31 cellular contexts compared by ENCODE assay signal in genomic region chr4:39685990-39686389, GRCh38.
"Had no signal": no experiment of that assay in that cellular context is flagged by ENCODE, and none has a peak within 500 bp of the region (broad histone marks: within the 10 kb centered on the region; RNA-seq: fewer than 3 reads in every experiment).

No MANE protein-coding gene starts in this region.

- H3K4me3 ChIP-seq: adrenal gland, body of pancreas, breast epithelium had no signal

- H3K36me3 ChIP-seq: adrenal gland, brain microvascular endothelial cell, breast epithelium had no signal

- DNase-seq: activated B cell treated with CpG ODN at 0.5 μM for 24 hours; activated CD4-positive, alpha-beta memory T cell treated with anti-CD3 and anti-CD28 coated beads for 36 hours; activated CD4-positive, alpha-beta T cell treated with anti-CD3 and anti-CD28 coated beads for 4 hours; activated CD4-positive, alpha-beta T cell treated with anti-CD3 and anti-CD28 coated beads, Interleukin-2, amount 10 ng/mL, durations not matched to agents 24 days and 14 days; activated CD4-positive, alpha-beta T cell treated with anti-CD3 and anti-CD28 coated beads, Interleukin-2, amount 50 U/mL, for 1 hour; activated CD4-positive, alpha-beta T cell treated with anti-CD3 and anti-CD28 coated beads, Interleukin-2, amount 50 U/mL, for 4 hours; activated CD4-positive, CD25-positive, alpha-beta regulatory T cell treated with anti-CD3 and anti-CD28 coated beads, Interleukin-2, amount 50 U/mL, for 72 hours; activated CD8-positive, alpha-beta memory T cell treated with anti-CD3 and anti-CD28 coated beads, Interleukin-2, amount 50 U/mL, for 4 hours; activated CD8-positive, alpha-beta T cell treated with anti-CD3 and anti-CD28 coated beads for 36 hours; activated effector memory CD4-positive, alpha-beta T cell treated with anti-CD3 and anti-CD28 coated beads, Interleukin-2, amount 50 U/mL, for 16 hours; activated gamma-delta T cell treated with Interleukin-2 at 50 U/mL for 16 hours; activated naive CD4-positive, alpha-beta T cell; activated naive CD4-positive, alpha-beta T cell treated with anti-CD3 and anti-CD28 coated beads for 36 hours; activated naive CD4-positive, alpha-beta T cell treated with anti-CD3 and anti-CD28 coated beads, Interleukin-2, amount 50 U/mL, for 16 hours; activated naive CD8-positive, alpha-beta T cell treated with anti-CD3 and anti-CD28 coated beads for 36 hours; activated T-cell treated with anti-CD3 and anti-CD28 coated beads for 4 hours; activated T-cell treated with anti-CD3 and anti-CD28 coated beads, Interleukin-2, amount 50 U/mL, for 1 hour; activated T-cell treated with anti-CD3 and anti-CD28 coated beads, Interleukin-2, amount 50 U/mL, for 4 hours; activated T-cell treated with anti-CD3 and anti-CD28 coated beads, Interleukin-2, amount 50 U/mL, for 72 hours; adrenal gland; amniotic stem cell; aorta; body of pancreas; brain microvascular endothelial cell; central memory CD4-positive, alpha-beta T cell; T-helper 2 cell; T-helper 9 cell had no signal

- H3K27ac ChIP-seq: adrenal gland, body of pancreas, brain microvascular endothelial cell, breast epithelium, VCaP had no signal

- H3K4me1 ChIP-seq: adrenal gland, body of pancreas, breast epithelium had no signal

- ATAC-seq: activated CD8-positive, alpha-beta T cell treated with anti-CD3 and anti-CD28 coated beads for 36 hours; activated naive CD4-positive, alpha-beta T cell treated with anti-CD3 and anti-CD28 coated beads, Interleukin-2, amount 50 U/mL, for 72 hours; activated T-cell treated with anti-CD3 and anti-CD28 coated beads, Interleukin-2, amount 50 U/mL, for 4 hours; activated T-cell treated with anti-CD3 and anti-CD28 coated beads, Interleukin-2, amount 50 U/mL, for 72 hours; activated T-helper 17 cell treated with anti-CD3 and anti-CD28 coated beads, Interleukin-2, amount 50 U/mL, for 72 hours; body of pancreas had no signal

- H3K9me3 ChIP-seq: adrenal gland, body of pancreas, breast epithelium had no signal

- H3K27me3 ChIP-seq: adrenal gland, body of pancreas, brain microvascular endothelial cell, breast epithelium had no signal
